In genomic region chr11:3203221-3204043, GRCh38 we compare ENCODE assay signal across 11 cellular contexts. TPM values are rescaled to one million over a fixed set of nuclear protein-coding genes. Genes with fewer than 3 reads are reported as not detected.
DNase-seq lines count a peak whose midpoint lies in the region; ATAC-seq and TF ChIP-seq lines count a peak whose summit lies in the region.
"Had no signal": no experiment of that assay in that cellular context is flagged by ENCODE, and none has a peak within 500 bp of the region (broad histone marks: within the 10 kb centered on the region; RNA-seq: fewer than 3 reads in every experiment).

No MANE protein-coding gene starts in this region.

- peak overlapping the region; percentile 53 for H3K4me3 ChIP-seq in iPS-15b (ENCODE audit: low read depth, low read length)
- peak overlapping the region; percentile 38 for H3K4me3 ChIP-seq in thoracic aorta

- no peaks in the 10 kb centered on the region for H3K9me3 ChIP-seq in iPS-15b (ENCODE audit: control insufficient read depth, insufficient read depth, low read length)
- H3K9me3 ChIP-seq in thoracic aorta, result no peaks in the 10 kb centered on the region
- H3K9me3 ChIP-seq: stomach had no signal

- no peak overlapping the region for H3K9ac ChIP-seq in iPS-15b (ENCODE audit: low read depth, low read length)

- H3K36me3 ChIP-seq in iPS-15b (ENCODE audit: control insufficient read depth, insufficient read depth, low read length) (no peaks in the 10 kb centered on the region), thoracic aorta (no peaks in the 10 kb centered on the region)
- H3K36me3 ChIP-seq: stomach had no signal

- DNase-seq in NCI-H524 (lab: John Stamatoyannopoulos, UW) (peak; percentile 16 to 65), NCI-H524 treated with DMSO at 0.1 percent for 48 hours (lab: John Stamatoyannopoulos, UW) (no peak), RPMI8226 (peak; percentile 43), thoracic aorta (ENCODE audit: low spot score) (no peak), UCSD-AML1 (lab: John Stamatoyannopoulos, UW; ENCODE audit: unreplicated experiment) (no peak), epidermal melanocyte (ENCODE audit: insufficient read length, low spot score) (no peak), HCEC 1CT (no peak)
- DNase-seq: activated naive CD4-positive, alpha-beta T cell treated with anti-CD3 and anti-CD28 coated beads, Interleukin-2, amount 10 ng/mL, durations not matched to agents 7 days and 5 days; NCI-H774; stomach had no signal

- no peaks in the 10 kb centered on the region for H3K4me1 ChIP-seq in iPS-15b (ENCODE audit: control insufficient read depth, insufficient read depth, low read length)
- H3K4me1 ChIP-seq in thoracic aorta (ENCODE audit: control insufficient read depth in 1 of 2, low read depth in 2 of 2), result peaks cover 5 to 23% of the 10 kb centered on the region in 2 donors

- no peak overlapping the region for H3K27ac ChIP-seq in thoracic aorta
- H3K27ac ChIP-seq: stomach had no signal

- peaks cover 29% of the 10 kb centered on the region for H3K27me3 ChIP-seq in iPS-15b (ENCODE audit: control insufficient read depth, insufficient read depth, low read length)
- no peaks in the 10 kb centered on the region for H3K27me3 ChIP-seq in thoracic aorta (replicated peaks; ENCODE audit: insufficient read depth)

- ATAC-seq in thoracic aorta (ENCODE audit: insufficient number of reproducible peaks, low FRiP score, low read depth), result no peak

- no peak for TF ChIP-seq CTCF in thoracic aorta (IDR thresholded peaks at IDR 0.05)

RNA-seq across cellular contexts. Expression of gene MRGPRG, which starts 15.2 kb away (rescaled TPM):
- not detected for total RNA-seq in thoracic aorta
- total RNA-seq: stomach had no signal

RNA-seq across cellular contexts. Expression of gene MRGPRE, which starts 28.8 kb away (rescaled TPM):
- total RNA-seq in thoracic aorta, result not detected
- total RNA-seq: stomach had no signal

RNA-seq across cellular contexts. Expression of gene OSBPL5, which starts 38.3 kb away (rescaled TPM):
- total RNA-seq in thoracic aorta, result 100 to 1,000 TPM in 1 of 2 donors, 10 to 100 TPM in 1; 99.9 to 121 TPM

Comparison
In these comparisons a context has a peak if more than half of its experiments do, and no peak if none do; other contexts are left out.
1. DNase-seq: peak in NCI-H524 (2 of 2) and RPMI8226 (single experiment); none in NCI-H524 treated with DMSO at 0.1 percent for 48 hours (single experiment), thoracic aorta (single experiment), UCSD-AML1 (single experiment), epidermal melanocyte (single experiment) and HCEC 1CT (single experiment).